1 cellular context compared by ENCODE assay signal in the genomic region with DNA sequence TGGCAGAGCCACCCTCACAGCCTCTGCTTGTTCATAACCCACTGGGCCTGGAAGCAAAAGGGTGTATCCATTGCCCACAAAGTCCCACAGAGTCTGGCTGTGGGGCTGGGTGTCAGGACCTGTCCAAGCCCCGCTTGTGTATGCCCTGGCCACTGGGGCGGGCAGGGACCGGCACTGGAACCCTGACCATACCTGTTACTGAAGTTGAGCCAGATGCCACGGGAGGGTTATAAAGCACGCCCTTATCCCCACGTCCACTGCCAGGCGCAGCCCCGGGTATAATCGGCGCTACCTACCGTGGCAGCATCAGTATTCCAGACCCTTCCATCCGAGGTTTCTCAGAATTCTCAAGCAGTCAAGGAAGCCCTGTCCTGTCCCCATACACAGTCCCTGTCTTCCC.
TF ChIP-seq lines count a peak whose summit lies in the region.

No MANE protein-coding gene starts in this region.

TF ChIP-seq in A549, 52 proteins besides CTCF, POLR2A, EP300 and RAD21 (continued from another document):
- TF ChIP-seq CHD2 (IDR thresholded peaks at IDR 0.05; ENCODE audit: low read length, partially characterized antibody), result no peak
- TF ChIP-seq KDM5A (IDR thresholded peaks at IDR 0.05), result no peak
